ENCODE assay signal across 20 cellular contexts in the genomic region with DNA sequence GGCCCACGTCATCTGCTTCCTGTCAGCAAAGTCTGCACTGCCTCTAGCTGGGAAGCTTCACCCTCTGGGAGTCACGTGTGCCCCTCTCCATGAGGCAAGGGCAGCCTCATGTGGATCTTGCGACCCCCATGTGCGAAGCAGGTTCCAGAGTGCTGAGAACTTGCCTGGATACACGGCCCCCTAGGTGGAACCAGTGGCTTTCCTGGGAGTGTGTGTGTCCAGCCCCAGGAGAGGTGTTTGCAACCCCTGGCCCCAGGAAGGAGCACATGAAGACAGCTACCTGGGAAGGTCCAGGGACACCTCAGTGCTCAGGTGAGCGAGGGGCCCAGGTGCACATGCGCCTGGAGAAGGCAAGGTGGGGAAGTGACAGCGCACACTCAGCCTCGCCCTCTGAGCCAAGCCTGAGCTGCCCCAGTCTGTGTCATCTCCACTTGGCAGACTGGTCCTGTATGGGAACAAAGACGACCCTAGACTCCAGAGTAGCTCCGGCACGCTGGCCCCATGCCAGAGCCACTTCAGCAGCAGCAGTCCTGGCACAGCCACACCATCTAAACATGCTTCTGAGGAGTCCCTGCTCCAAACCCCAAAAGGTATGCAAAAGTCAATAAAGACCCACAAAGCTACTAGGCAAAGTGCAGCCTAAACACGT. TPM values are rescaled to one million over a fixed set of nuclear protein-coding genes. Genes with fewer than 3 reads are reported as not detected.
DNase-seq lines count a peak whose midpoint lies in the region; ATAC-seq and TF ChIP-seq lines count a peak whose summit lies in the region.
"Had no signal": no experiment of that assay in that cellular context is flagged by ENCODE, and none has a peak within 500 bp of the region (broad histone marks: within the 10 kb centered on the region; RNA-seq: fewer than 3 reads in every experiment).

No MANE protein-coding gene starts in this region.

- H3K27me3 ChIP-seq in left lung (no peaks in the 10 kb centered on the region), aorta (ENCODE audit: control insufficient read depth in 1 of 2, insufficient read depth in 2 of 2, low read length in 1 of 2) (no peaks in the 10 kb centered on the region)
- H3K27me3 ChIP-seq: uterus had no signal

- TF ChIP-seq CTCF in brain (conservative IDR thresholded peaks at IDR 0.05): no peak
- no peak for TF ChIP-seq CTCF in left lung (IDR thresholded peaks at IDR 0.05)

- intact Hi-C loops in Right ventricle myocardium inferior (cut with DNase I) (loop anchor here (10.0 kb wide), 1 partner anchor 245 kb away; no protein-coding TSS in a partner anchor), cardiac septum (cut with DNase I) (loop anchor here (10.0 kb wide), 1 partner anchor 75 kb away; no protein-coding TSS in a partner anchor), left lung (cut with DNase I) (no loop called here), aorta (cut with DNase I) (no loop called here)

- no peaks in the 10 kb centered on the region for H3K9me3 ChIP-seq in left lung
- no peaks in the 10 kb centered on the region for H3K9me3 ChIP-seq in aorta (ENCODE audit: control insufficient read depth, low read length)
- H3K9me3 ChIP-seq: Caco-2, uterus had no signal

- no peak overlapping the region for H3K4me3 Mint-ChIP-seq in brain
- H3K4me3 Mint-ChIP-seq: activated CD4-positive, alpha-beta memory T cell treated with anti-CD3 and anti-CD28 coated beads, Interleukin-2, amount 10 ng/mL, durations not matched to agents 7 days and 5 days; activated T-helper 1 cell treated with anti-CD3 and anti-CD28 coated beads, Interleukin-12 subunit alpha, Interleukin-12 subunit beta, Interleukin-2, Interleukin-4 antibody, amounts not matched to agents 30 ng/mL and 10 ng/mL and 1 ng/mL, durations not matched to agents 14 hours and 24 hours and 36 hours; HFFc6; stimulated activated memory B cell treated with anti-CD40 and anti-IgM and Interleukin-4, amounts not matched to agents 10 μg/mL and 1 μg/mL and 100 μg/mL, for 72 hours had no signal

- ATAC-seq in Right ventricle myocardium inferior (peak; percentile 37), left lung (peak; percentile 28), aorta (ENCODE audit: low FRiP score) (no peak)
- ATAC-seq: stimulated activated memory B cell treated with anti-CD40 and anti-IgM and Interleukin-4, amounts not matched to agents 10 μg/mL and 1 μg/mL and 100 μg/mL, for 72 hours had no signal

- H3K27ac Mint-ChIP-seq in brain: peak overlapping the region; percentile 7 to 77 (median 68)
- H3K27ac Mint-ChIP-seq: activated CD4-positive, alpha-beta memory T cell treated with anti-CD3 and anti-CD28 coated beads, Interleukin-2, amount 10 ng/mL, durations not matched to agents 7 days and 5 days; activated T-helper 1 cell treated with anti-CD3 and anti-CD28 coated beads, Interleukin-12 subunit alpha, Interleukin-12 subunit beta, Interleukin-2, Interleukin-4 antibody, amounts not matched to agents 30 ng/mL and 10 ng/mL and 1 ng/mL, durations not matched to agents 14 hours and 24 hours and 36 hours; HFFc6; stimulated activated memory B cell treated with anti-CD40 and anti-IgM and Interleukin-4, amounts not matched to agents 10 μg/mL and 1 μg/mL and 100 μg/mL, for 72 hours had no signal

- DNase-seq in Right ventricle myocardium inferior (ENCODE audit: missing footprints): no peak
- DNase-seq in cardiac septum (ENCODE audit: low spot score): no peak
- DNase-seq in left lung: peak in 1 of 2 donors; percentile 77
- DNase-seq in aorta: peak; percentile 38 to 75
- DNase-seq in stimulated activated naive CD4-positive, alpha-beta T cell (lab: John Stamatoyannopoulos, UW): no peak
- DNase-seq in inferior parietal cortex (ENCODE audit: extremely low spot score): no peak
- DNase-seq in dermis blood vessel endothelial cell: no peak
- DNase-seq: activated CD4-positive, alpha-beta memory T cell treated with anti-CD3 and anti-CD28 coated beads, Interleukin-2, amount 10 ng/mL, durations not matched to agents 7 days and 5 days; Caco-2; GDM1; HFFc6; KG1; NCI-H69; PC-9; small intestine had no signal

- no peaks in the 10 kb centered on the region for H3K27me3 Mint-ChIP-seq in brain
- H3K27me3 Mint-ChIP-seq: activated CD4-positive, alpha-beta memory T cell treated with anti-CD3 and anti-CD28 coated beads, Interleukin-2, amount 10 ng/mL, durations not matched to agents 7 days and 5 days; stimulated activated memory B cell treated with anti-CD40 and anti-IgM and Interleukin-4, amounts not matched to agents 10 μg/mL and 1 μg/mL and 100 μg/mL, for 72 hours had no signal

- 68 to 72% methylated on average over 13 of the region's 13 CpGs for WGBS in aorta, 2 donors

- peaks cover 24% of the 10 kb centered on the region for H3K36me3 Mint-ChIP-seq in brain

- H3K4me3 ChIP-seq in left lung: no peak overlapping the region
- H3K4me3 ChIP-seq in aorta (ENCODE audit: low read length in 2 of 2): no peak overlapping the region
- H3K4me3 ChIP-seq: PC-9, uterus had no signal

- H3K4me1 Mint-ChIP-seq in brain: peaks cover 14% of the 10 kb centered on the region

- no peaks in the 10 kb centered on the region for H3K9me3 Mint-ChIP-seq in brain
- H3K9me3 Mint-ChIP-seq: activated CD4-positive, alpha-beta memory T cell treated with anti-CD3 and anti-CD28 coated beads, Interleukin-2, amount 10 ng/mL, durations not matched to agents 7 days and 5 days; activated T-helper 1 cell treated with anti-CD3 and anti-CD28 coated beads, Interleukin-12 subunit alpha, Interleukin-12 subunit beta, Interleukin-2, Interleukin-4 antibody, amounts not matched to agents 30 ng/mL and 10 ng/mL and 1 ng/mL, durations not matched to agents 14 hours and 24 hours and 36 hours; HFFc6; stimulated activated memory B cell treated with anti-CD40 and anti-IgM and Interleukin-4, amounts not matched to agents 10 μg/mL and 1 μg/mL and 100 μg/mL, for 72 hours had no signal

- H3K4me1 ChIP-seq in left lung (peaks cover 0 to 18% of the 10 kb centered on the region in 2 donors), aorta (ENCODE audit: control insufficient read depth in 1 of 2, insufficient read depth in 2 of 2, low read length in 2 of 2) (no peaks in the 10 kb centered on the region)
- H3K4me1 ChIP-seq: uterus had no signal

- H3K36me3 ChIP-seq in left lung: peaks cover 0 to 82% of the 10 kb centered on the region in 2 donors
- H3K36me3 ChIP-seq in aorta (ENCODE audit: control insufficient read depth in 1 of 2, insufficient read depth in 2 of 2, low read length in 1 of 2): peaks cover 2 to 6% of the 10 kb centered on the region in 2 donors
- H3K36me3 ChIP-seq: uterus had no signal

- H3K27ac ChIP-seq in left lung (no peak overlapping the region), aorta (ENCODE audit: low read depth in 1 of 2, low read length in 2 of 2) (no peak overlapping the region)
- H3K27ac ChIP-seq: HL-60, PC-9, uterus had no signal

RNA-seq across cellular contexts. Expression of a gene that starts 8.9 kb away (rescaled TPM):
- 61.0 TPM for total RNA-seq in Right ventricle myocardium inferior
- 34.9 TPM for total RNA-seq in cardiac septum
- 47.6 TPM for polyA plus RNA-seq in brain (ENCODE audit: insufficient read depth, low read depth, low replicate concordance)
- 100 to 1,000 TPM in 1 of 2 donors, 10 to 100 TPM in 1; 80.7 to 184 TPM for total RNA-seq in left lung
- 10 to 100 TPM; 60.2 to 85.2 TPM for total RNA-seq in aorta
- 10 to 100 TPM in 1 of 2 donors, 1 to 10 TPM in 1; 9.3 to 52.0 TPM for polyA plus RNA-seq in aorta
- total RNA-seq in dermis blood vessel endothelial cell: 85.3 and 134 TPM in 2 replicates

RNA-seq across cellular contexts. Expression of a gene that starts 35.5 kb away (rescaled TPM):
- total RNA-seq in Right ventricle myocardium inferior (7.7 TPM), cardiac septum (7.3 TPM), left lung (10 to 100 TPM in 1 of 2 donors, 1 to 10 TPM in 1; 5.0 to 10.3 TPM), aorta (10 to 100 TPM in 1 of 2 donors, 1 to 10 TPM in 1; 5.2 to 12.4 TPM), dermis blood vessel endothelial cell (6.1 and 9.4 TPM in 2 replicates)
- polyA plus RNA-seq in brain (ENCODE audit: insufficient read depth, low read depth, low replicate concordance) (44.7 TPM), aorta (10 to 100 TPM in 1 of 2 donors, 1 to 10 TPM in 1; 2.4 to 47.9 TPM)

Comparison
In these comparisons a context has a peak if more than half of its experiments do, and no peak if none do; other contexts are left out.
1. DNase-seq: peak in aorta (2 of 2); none in Right ventricle myocardium inferior (single experiment), cardiac septum (single experiment), stimulated activated naive CD4-positive, alpha-beta T cell (0 of 6), inferior parietal cortex (single experiment) and dermis blood vessel endothelial cell (single experiment).
2. intact Hi-C loops: an anchor here in Right ventricle myocardium inferior (10.0 kb wide) and cardiac septum (10.0 kb wide); none called in left lung and aorta.